ENCODE assay signal across 11 cellular contexts in the genomic region with DNA sequence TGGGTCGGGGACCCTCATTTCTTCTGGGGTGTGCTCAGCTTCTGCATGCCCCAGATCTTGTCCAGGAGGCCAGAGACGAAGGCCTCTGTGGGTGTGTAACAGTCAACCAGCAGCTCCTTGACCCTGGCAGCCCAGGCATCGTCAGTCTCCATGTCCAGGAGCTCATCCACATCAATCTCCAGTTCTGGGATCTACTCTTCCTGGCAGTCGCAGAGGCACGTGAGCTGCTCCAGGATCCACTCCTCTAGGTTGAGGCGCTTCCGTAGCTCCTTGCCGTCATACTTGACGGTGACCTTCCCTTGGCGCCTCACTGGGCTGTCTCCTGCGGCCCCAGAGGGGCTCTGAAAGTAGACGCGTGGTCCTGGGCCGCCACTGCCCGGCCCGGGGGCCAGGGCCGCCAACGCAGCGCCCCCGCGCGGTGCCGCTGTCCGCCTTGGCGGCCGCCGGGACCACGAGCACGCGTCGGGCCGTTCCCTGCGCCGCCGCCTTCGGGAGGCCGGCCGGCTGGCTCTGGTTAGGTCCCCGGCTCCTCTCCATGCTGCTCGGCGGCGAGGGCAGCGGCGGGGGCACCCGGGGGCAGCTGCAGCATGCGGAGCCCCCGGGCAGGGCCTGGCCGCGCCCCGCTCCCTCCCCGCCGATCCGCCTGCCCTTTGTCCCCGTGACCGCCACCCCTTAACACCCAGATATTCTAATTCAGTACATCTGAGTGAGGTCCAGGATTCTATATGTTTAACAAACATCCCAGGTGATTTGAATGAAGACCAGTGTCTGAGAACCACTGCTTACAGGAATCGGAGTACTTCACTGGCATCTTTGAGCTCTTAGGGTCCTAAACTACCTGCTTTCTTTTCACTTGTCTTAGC.
A peak's percentile ranks its signal among the peaks of the same experiment; 100 is the strongest.
DNase-seq lines count a peak whose midpoint lies in the region; ATAC-seq and TF ChIP-seq lines count a peak whose summit lies in the region.
"Had no signal": no experiment of that assay in that cellular context is flagged by ENCODE, and none has a peak within 500 bp of the region (broad histone marks: within the 10 kb centered on the region; RNA-seq: fewer than 3 reads in every experiment).

No MANE protein-coding gene starts in this region.

- H3K9me3 Mint-ChIP-seq in activated CD8-positive, alpha-beta memory T cell treated with anti-CD3 and anti-CD28 coated beads, Interleukin-2, amount 10 ng/mL, durations not matched to agents 7 days and 5 days (ENCODE audit: low read depth): no peaks in the 10 kb centered on the region
- H3K9me3 Mint-ChIP-seq in activated naive CD8-positive, alpha-beta T cell treated with anti-CD3 and anti-CD28 coated beads, Interleukin-2, amount 10 ng/mL, durations not matched to agents 7 days and 5 days: no peaks in the 10 kb centered on the region
- H3K9me3 Mint-ChIP-seq in HFFc6: no peaks in the 10 kb centered on the region

- no peaks in the 10 kb centered on the region for H3K9me2 ChIP-seq in hepatocyte (replicated peaks; ENCODE audit: insufficient read depth)

- H3K4me1 Mint-ChIP-seq in activated CD8-positive, alpha-beta memory T cell treated with anti-CD3 and anti-CD28 coated beads, Interleukin-2, amount 10 ng/mL, durations not matched to agents 7 days and 5 days: peaks cover 3% of the 10 kb centered on the region
- peaks cover 3% of the 10 kb centered on the region for H3K4me1 Mint-ChIP-seq in activated naive CD8-positive, alpha-beta T cell treated with anti-CD3 and anti-CD28 coated beads, Interleukin-2, amount 10 ng/mL, durations not matched to agents 7 days and 5 days
- no peaks in the 10 kb centered on the region for H3K4me1 Mint-ChIP-seq in HFFc6 (ENCODE audit: low read depth)

- no peak overlapping the region for H3K27ac ChIP-seq in tibial artery
- no peak overlapping the region for H3K27ac ChIP-seq in hepatocyte
- H3K27ac ChIP-seq: tibial nerve had no signal

- H4K20me1 ChIP-seq in hepatocyte (ENCODE audit: insufficient read depth, poor library complexity, severe bottlenecking): no peaks in the 10 kb centered on the region

- no peaks in the 10 kb centered on the region for H3K36me3 Mint-ChIP-seq in activated CD8-positive, alpha-beta memory T cell treated with anti-CD3 and anti-CD28 coated beads, Interleukin-2, amount 10 ng/mL, durations not matched to agents 7 days and 5 days
- H3K36me3 Mint-ChIP-seq in activated naive CD8-positive, alpha-beta T cell treated with anti-CD3 and anti-CD28 coated beads, Interleukin-2, amount 10 ng/mL, durations not matched to agents 7 days and 5 days: no peaks in the 10 kb centered on the region
- H3K36me3 Mint-ChIP-seq in HFFc6 (ENCODE audit: low read depth): no peaks in the 10 kb centered on the region

- H3K4me3 Mint-ChIP-seq in activated CD8-positive, alpha-beta memory T cell treated with anti-CD3 and anti-CD28 coated beads, Interleukin-2, amount 10 ng/mL, durations not matched to agents 7 days and 5 days: peak overlapping the region; percentile 12
- H3K4me3 Mint-ChIP-seq in activated naive CD8-positive, alpha-beta T cell treated with anti-CD3 and anti-CD28 coated beads, Interleukin-2, amount 10 ng/mL, durations not matched to agents 7 days and 5 days: peak overlapping the region; percentile 54
- no peak overlapping the region for H3K4me3 Mint-ChIP-seq in HFFc6

- no peak overlapping the region for H3K4me2 ChIP-seq in hepatocyte

- H2AFZ ChIP-seq in hepatocyte: no peak overlapping the region

- POLR2A ChIA-PET in activated naive CD8-positive, alpha-beta T cell treated with anti-CD3 and anti-CD28 coated beads, Interleukin-2, amount 10 ng/mL, durations not matched to agents 7 days and 5 days (lab: Charles Lee): no interaction called here

- peak; percentile 49 for ATAC-seq in activated CD8-positive, alpha-beta memory T cell treated with anti-CD3 and anti-CD28 coated beads, Interleukin-2, amount 10 ng/mL, durations not matched to agents 7 days and 5 days
- peak; percentile 57 for ATAC-seq in activated naive CD8-positive, alpha-beta T cell treated with anti-CD3 and anti-CD28 coated beads, Interleukin-2, amount 10 ng/mL, durations not matched to agents 7 days and 5 days (ENCODE audit: low read depth)

- DNase-seq in activated CD8-positive, alpha-beta memory T cell treated with anti-CD3 and anti-CD28 coated beads, Interleukin-2, amount 10 ng/mL, durations not matched to agents 7 days and 5 days: no peak
- no peak for DNase-seq in activated CD8-positive, alpha-beta memory T cell treated with anti-CD3 and anti-CD28 coated beads, Interleukin-2, amount 50 U/mL, for 48 hours
- DNase-seq in activated naive CD8-positive, alpha-beta T cell treated with anti-CD3 and anti-CD28 coated beads, Interleukin-2, amount 10 ng/mL, durations not matched to agents 7 days and 5 days: no peak
- DNase-seq in kidney epithelial cell (ENCODE audit: low read depth) (no peak), tibial artery (no peak), hepatocyte (ENCODE audit: low spot score) (no peak), HFFc6 (no peak), NCI-H226 (no peak)
- DNase-seq: activated CD8-positive, alpha-beta memory T cell treated with anti-CD3 and anti-CD28 coated beads, Interleukin-2, amount 50 U/mL, for 4 hours; NCI-H510A treated with DMSO at 0.1 percent for 48 hours had no signal

- H3K27me3 ChIP-seq in kidney epithelial cell (ENCODE audit: control insufficient read depth, insufficient read depth, low read length) (peaks cover 5% of the 10 kb centered on the region), tibial artery (peaks cover 0 to 21% of the 10 kb centered on the region in 2 donors), hepatocyte (no peaks in the 10 kb centered on the region)

- H3K79me2 ChIP-seq in hepatocyte: no peaks in the 10 kb centered on the region

- no peaks in the 10 kb centered on the region for H3K4me1 ChIP-seq in tibial artery
- no peaks in the 10 kb centered on the region for H3K4me1 ChIP-seq in hepatocyte (ENCODE audit: insufficient read depth)
- H3K4me1 ChIP-seq: tibial nerve had no signal

- H3K9me3 ChIP-seq in tibial artery: no peaks in the 10 kb centered on the region
- no peaks in the 10 kb centered on the region for H3K9me3 ChIP-seq in hepatocyte (ENCODE audit: low read depth)
- H3K9me3 ChIP-seq: tibial nerve had no signal

- H3K36me3 ChIP-seq in kidney epithelial cell (ENCODE audit: control insufficient read depth, insufficient read depth, low read length) (no peaks in the 10 kb centered on the region), tibial artery (no peaks in the 10 kb centered on the region), hepatocyte (replicated peaks; ENCODE audit: insufficient read depth, low read depth) (no peaks in the 10 kb centered on the region)
- H3K36me3 ChIP-seq: tibial nerve had no signal

- CTCF ChIA-PET in activated CD8-positive, alpha-beta memory T cell treated with anti-CD3 and anti-CD28 coated beads, Interleukin-2, amount 10 ng/mL, durations not matched to agents 7 days and 5 days (lab: Charles Lee): interaction anchor here (0.7 to 3.3 kb wide), 3 partner anchors 10 to 55 kb away, joined by 3 to 14 read pairs (median 7); no protein-coding TSS in a partner anchor

- intact Hi-C loops in tibial artery (cut with DNase I; ENCODE audit: low total_unique reads): no loop called here

- peaks cover 44% of the 10 kb centered on the region for H3K27me3 Mint-ChIP-seq in activated CD8-positive, alpha-beta memory T cell treated with anti-CD3 and anti-CD28 coated beads, Interleukin-2, amount 10 ng/mL, durations not matched to agents 7 days and 5 days
- peaks cover 49% of the 10 kb centered on the region for H3K27me3 Mint-ChIP-seq in activated naive CD8-positive, alpha-beta T cell treated with anti-CD3 and anti-CD28 coated beads, Interleukin-2, amount 10 ng/mL, durations not matched to agents 7 days and 5 days
- H3K27me3 Mint-ChIP-seq in HFFc6 (ENCODE audit: insufficient read depth): peaks cover 5% of the 10 kb centered on the region

- TF ChIP-seq CTCF in kidney epithelial cell (IDR thresholded peaks at IDR 0.05; ENCODE audit: insufficient read depth, low read length, poor library complexity, severe bottlenecking) (no peak), tibial artery (IDR thresholded peaks at IDR 0.05) (no peak), hepatocyte (IDR thresholded peaks at IDR 0.05; ENCODE audit: poor library complexity) (no peak), HFFc6 (IDR thresholded peaks at IDR 0.05) (no peak)

- peak overlapping the region; percentile 22 for H3K4me3 ChIP-seq in kidney epithelial cell (ENCODE audit: low read depth, low read length)
- H3K4me3 ChIP-seq in tibial artery: peak overlapping the region; percentile 7 to 27
- H3K4me3 ChIP-seq in hepatocyte: no peak overlapping the region

- 97% methylated on average over 31 of the region's 56 CpGs for WGBS in hepatocyte (ENCODE audit: low lambda C conversion rate, missing lambda C conversion rate)

- no peak overlapping the region for H3K27ac Mint-ChIP-seq in activated CD8-positive, alpha-beta memory T cell treated with anti-CD3 and anti-CD28 coated beads, Interleukin-2, amount 10 ng/mL, durations not matched to agents 7 days and 5 days
- no peak overlapping the region for H3K27ac Mint-ChIP-seq in activated naive CD8-positive, alpha-beta T cell treated with anti-CD3 and anti-CD28 coated beads, Interleukin-2, amount 10 ng/mL, durations not matched to agents 7 days and 5 days
- H3K27ac Mint-ChIP-seq in HFFc6: no peak overlapping the region
